Comparison of ENCODE assay signal across 2 cellular contexts in genomic region chr19:52944703-52945493, GRCh38.
TF ChIP-seq lines count a peak whose summit lies in the region.
"Not testable (repeated sequence)": the region's sequence is repeated elsewhere in the genome, so short reads cannot be mapped to it uniquely, and the experiment has no call there.

No MANE protein-coding gene starts in this region.

TF ChIP-seq in WTC11, 78 proteins besides CTCF, POLR2A, EP300 and RAD21:
- 0 out of 2 replicates have a peak, but pooled peaks have one; percentile 36 for TF ChIP-seq GABPB1 (CRISPR knock-in tag; IDR thresholded peaks at IDR 0.05)
TF ChIP-seq in WTC11: peak in this region for 1; not testable (repeated sequence) for 77.

TF ChIP-seq in HepG2, 621 proteins besides CTCF, POLR2A, EP300 and RAD21 (continues in another document):
- TF ChIP-seq REL (CRISPR knock-in tag; conservative IDR thresholded peaks at IDR 0.05) (0 out of 2 replicates have a peak, but pooled peaks have one; percentile 19), RBFOX2 (IDR thresholded peaks at IDR 0.05; ENCODE audit: low read depth, low read length) (0 out of 2 replicates have a peak, but pooled peaks have one; percentile 28), YEATS4 (CRISPR knock-in tag; IDR thresholded peaks at IDR 0.05; ENCODE audit: borderline replicate concordance) (0 out of 2 replicates have a peak, but pooled peaks have one; percentile 37), PITX1 (CRISPR knock-in tag; IDR thresholded peaks at IDR 0.05) (peak; percentile 99), DMAP1 (CRISPR knock-in tag; IDR thresholded peaks at IDR 0.05) (peak; percentile 75), HDAC1 (CRISPR knock-in tag; IDR thresholded peaks at IDR 0.05) (peak; percentile 39; the same call in 1 of the 2 replicates), HMGXB3 (CRISPR knock-in tag; IDR thresholded peaks at IDR 0.05; ENCODE audit: borderline replicate concordance) (0 out of 2 replicates have a peak, but pooled peaks have one; percentile 47), PPARG (CRISPR knock-in tag; conservative IDR thresholded peaks at IDR 0.05) (peak; percentile 50; the same call in 1 of the 2 replicates), ZNF335 (CRISPR knock-in tag; IDR thresholded peaks at IDR 0.05) (peak; percentile 50; the same call in 1 of the 2 replicates), ZNF614 (CRISPR knock-in tag; IDR thresholded peaks at IDR 0.05; ENCODE audit: borderline replicate concordance) (peak; percentile 40; the same call in 1 of the 2 replicates), TGIF2 (CRISPR knock-in tag; IDR thresholded peaks at IDR 0.05) (peak; percentile 66; the same call in 1 of the 2 replicates), HMG20B (CRISPR knock-in tag; conservative IDR thresholded peaks at IDR 0.05) (0 out of 2 replicates have a peak, but pooled peaks have one; percentile 65), FOXK1 (CRISPR knock-in tag; IDR thresholded peaks at IDR 0.05; ENCODE audit: borderline replicate concordance, low read depth) (0 out of 2 replicates have a peak, but pooled peaks have one; percentile 34), TEAD3 (CRISPR knock-in tag; optimal IDR thresholded peaks at IDR 0.05; ENCODE audit: borderline replicate concordance) (peak; percentile 69), FOXA3 (CRISPR knock-in tag; IDR thresholded peaks at IDR 0.05) (peak; percentile 94), FOXP1 (CRISPR knock-in tag; IDR thresholded peaks at IDR 0.05) (peak; percentile 45; the same call in 1 of the 2 replicates), DNMT3B (CRISPR knock-in tag; conservative IDR thresholded peaks at IDR 0.05) (0 out of 2 replicates have a peak, but pooled peaks have one; percentile 32), CEBPG (CRISPR knock-in tag; IDR thresholded peaks at IDR 0.05) (peak; percentile 37; the same call in 1 of the 2 replicates), IKZF5 (CRISPR knock-in tag; IDR thresholded peaks at IDR 0.05) (0 out of 2 replicates have a peak, but pooled peaks have one; percentile 61), GABPB1 (CRISPR knock-in tag; IDR thresholded peaks at IDR 0.05) (peak; percentile 19; the same call in 1 of the 2 replicates), MEF2D (CRISPR knock-in tag; IDR thresholded peaks at IDR 0.05) (0 out of 2 replicates have a peak, but pooled peaks have one; percentile 27), ELF1 (CRISPR knock-in tag; IDR thresholded peaks at IDR 0.05) (peak; percentile 35; the same call in 1 of the 2 replicates), THAP11 (CRISPR knock-in tag; IDR thresholded peaks at IDR 0.05) (0 out of 2 replicates have a peak, but pooled peaks have one; percentile 40), ETV5 (CRISPR knock-in tag; IDR thresholded peaks at IDR 0.05; ENCODE audit: borderline replicate concordance) (peak; percentile 86), KMT2A (CRISPR knock-in tag; IDR thresholded peaks at IDR 0.05) (peak; percentile 48; the same call in 1 of the 2 replicates), TAF1 (CRISPR knock-in tag; IDR thresholded peaks at IDR 0.05) (peak; percentile 49; the same call in 1 of the 2 replicates), GABPA (CRISPR knock-in tag; IDR thresholded peaks at IDR 0.05; ENCODE audit: low read depth) (peak; percentile 49), ZNF317 (CRISPR knock-in tag; IDR thresholded peaks at IDR 0.05) (peak; percentile 65; the same call in 1 of the 2 replicates), ZNF143 (CRISPR knock-in tag; IDR thresholded peaks at IDR 0.05) (peak; percentile 42; the same call in 1 of the 2 replicates), RXRB (CRISPR knock-in tag; IDR thresholded peaks at IDR 0.05; ENCODE audit: borderline replicate concordance) (peak; percentile 71), ERF (CRISPR knock-in tag; IDR thresholded peaks at IDR 0.05) (peak; percentile 53; the same call in 1 of the 2 replicates), MIXL1 (CRISPR knock-in tag; IDR thresholded peaks at IDR 0.05) (peak; percentile 70; the same call in 1 of the 2 replicates), TARDBP (CRISPR knock-in tag; IDR thresholded peaks at IDR 0.05) (peak; percentile 62), RXRA (CRISPR knock-in tag; IDR thresholded peaks at IDR 0.05) (peak; percentile 30; the same call in 1 of the 2 replicates), GATAD2A (CRISPR knock-in tag; IDR thresholded peaks at IDR 0.05) (peak; percentile 65), RARA (CRISPR knock-in tag; IDR thresholded peaks at IDR 0.05) (peak; percentile 25; the same call in 1 of the 2 replicates), FOSL2 (CRISPR knock-in tag; IDR thresholded peaks at IDR 0.05) (peak; percentile 43)
- TF ChIP-seq, protein P1, sequence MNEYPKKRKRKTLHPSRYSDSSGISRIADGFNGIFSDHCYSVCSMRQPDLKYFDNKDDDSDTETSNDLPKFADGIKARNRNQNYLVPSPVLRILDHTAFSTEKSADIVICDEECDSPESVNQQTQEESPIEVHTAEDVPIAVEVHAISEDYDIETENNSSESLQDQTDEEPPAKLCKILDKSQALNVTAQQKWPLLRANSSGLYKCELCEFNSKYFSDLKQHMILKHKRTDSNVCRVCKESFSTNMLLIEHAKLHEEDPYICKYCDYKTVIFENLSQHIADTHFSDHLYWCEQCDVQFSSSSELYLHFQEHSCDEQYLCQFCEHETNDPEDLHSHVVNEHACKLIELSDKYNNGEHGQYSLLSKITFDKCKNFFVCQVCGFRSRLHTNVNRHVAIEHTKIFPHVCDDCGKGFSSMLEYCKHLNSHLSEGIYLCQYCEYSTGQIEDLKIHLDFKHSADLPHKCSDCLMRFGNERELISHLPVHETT (CRISPR knock-in tag; conservative IDR thresholded peaks at IDR 0.05): 0 out of 2 replicates have a peak, but pooled peaks have one; percentile 51
- TF ChIP-seq, protein P2, sequence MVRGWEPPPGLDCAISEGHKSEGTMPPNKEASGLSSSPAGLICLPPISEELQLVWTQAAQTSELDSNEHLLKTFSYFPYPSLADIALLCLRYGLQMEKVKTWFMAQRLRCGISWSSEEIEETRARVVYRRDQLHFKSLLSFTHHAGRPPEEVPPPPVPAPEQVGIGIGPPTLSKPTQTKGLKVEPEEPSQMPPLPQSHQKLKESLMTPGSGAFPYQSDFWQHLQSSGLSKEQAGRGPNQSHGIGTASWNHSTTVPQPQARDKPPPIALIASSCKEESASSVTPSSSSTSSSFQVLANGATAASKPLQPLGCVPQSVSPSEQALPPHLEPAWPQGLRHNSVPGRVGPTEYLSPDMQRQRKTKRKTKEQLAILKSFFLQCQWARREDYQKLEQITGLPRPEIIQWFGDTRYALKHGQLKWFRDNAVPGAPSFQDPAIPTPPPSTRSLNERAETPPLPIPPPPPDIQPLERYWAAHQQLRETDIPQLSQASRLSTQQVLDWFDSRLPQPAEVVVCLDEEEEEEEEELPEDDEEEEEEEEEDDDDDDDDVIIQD (CRISPR knock-in tag; IDR thresholded peaks at IDR 0.05; ENCODE audit: low read depth): peak; percentile 53; the same call in 1 of the 2 replicates
- TF ChIP-seq, protein P3, sequence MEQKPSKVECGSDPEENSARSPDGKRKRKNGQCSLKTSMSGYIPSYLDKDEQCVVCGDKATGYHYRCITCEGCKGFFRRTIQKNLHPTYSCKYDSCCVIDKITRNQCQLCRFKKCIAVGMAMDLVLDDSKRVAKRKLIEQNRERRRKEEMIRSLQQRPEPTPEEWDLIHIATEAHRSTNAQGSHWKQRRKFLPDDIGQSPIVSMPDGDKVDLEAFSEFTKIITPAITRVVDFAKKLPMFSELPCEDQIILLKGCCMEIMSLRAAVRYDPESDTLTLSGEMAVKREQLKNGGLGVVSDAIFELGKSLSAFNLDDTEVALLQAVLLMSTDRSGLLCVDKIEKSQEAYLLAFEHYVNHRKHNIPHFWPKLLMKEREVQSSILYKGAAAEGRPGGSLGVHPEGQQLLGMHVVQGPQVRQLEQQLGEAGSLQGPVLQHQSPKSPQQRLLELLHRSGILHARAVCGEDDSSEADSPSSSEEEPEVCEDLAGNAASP (CRISPR knock-in tag; IDR thresholded peaks at IDR 0.05; ENCODE audit: borderline replicate concordance): peak; percentile 55; the same call in 1 of the 2 replicates
- not testable (repeated sequence) for TF ChIP-seq FOXP1 (IDR thresholded peaks at IDR 0.05); GABPA (IDR thresholded peaks at IDR 0.05; ENCODE audit: low read depth, low read length)
- TF ChIP-seq, protein P4, sequence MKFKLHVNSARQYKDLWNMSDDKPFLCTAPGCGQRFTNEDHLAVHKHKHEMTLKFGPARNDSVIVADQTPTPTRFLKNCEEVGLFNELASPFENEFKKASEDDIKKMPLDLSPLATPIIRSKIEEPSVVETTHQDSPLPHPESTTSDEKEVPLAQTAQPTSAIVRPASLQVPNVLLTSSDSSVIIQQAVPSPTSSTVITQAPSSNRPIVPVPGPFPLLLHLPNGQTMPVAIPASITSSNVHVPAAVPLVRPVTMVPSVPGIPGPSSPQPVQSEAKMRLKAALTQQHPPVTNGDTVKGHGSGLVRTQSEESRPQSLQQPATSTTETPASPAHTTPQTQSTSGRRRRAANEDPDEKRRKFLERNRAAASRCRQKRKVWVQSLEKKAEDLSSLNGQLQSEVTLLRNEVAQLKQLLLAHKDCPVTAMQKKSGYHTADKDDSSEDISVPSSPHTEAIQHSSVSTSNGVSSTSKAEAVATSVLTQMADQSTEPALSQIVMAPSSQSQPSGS (CRISPR knock-in tag; IDR thresholded peaks at IDR 0.05): peak; percentile 56; the same call in 1 of the 2 replicates
- TF ChIP-seq, protein P5, sequence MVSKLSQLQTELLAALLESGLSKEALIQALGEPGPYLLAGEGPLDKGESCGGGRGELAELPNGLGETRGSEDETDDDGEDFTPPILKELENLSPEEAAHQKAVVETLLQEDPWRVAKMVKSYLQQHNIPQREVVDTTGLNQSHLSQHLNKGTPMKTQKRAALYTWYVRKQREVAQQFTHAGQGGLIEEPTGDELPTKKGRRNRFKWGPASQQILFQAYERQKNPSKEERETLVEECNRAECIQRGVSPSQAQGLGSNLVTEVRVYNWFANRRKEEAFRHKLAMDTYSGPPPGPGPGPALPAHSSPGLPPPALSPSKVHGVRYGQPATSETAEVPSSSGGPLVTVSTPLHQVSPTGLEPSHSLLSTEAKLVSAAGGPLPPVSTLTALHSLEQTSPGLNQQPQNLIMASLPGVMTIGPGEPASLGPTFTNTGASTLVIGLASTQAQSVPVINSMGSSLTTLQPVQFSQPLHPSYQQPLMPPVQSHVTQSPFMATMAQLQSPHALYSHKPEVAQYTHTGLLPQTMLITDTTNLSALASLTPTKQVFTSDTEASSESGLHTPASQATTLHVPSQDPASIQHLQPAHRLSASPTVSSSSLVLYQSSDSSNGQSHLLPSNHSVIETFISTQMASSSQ (IDR thresholded peaks at IDR 0.05; ENCODE audit: low read depth): peak; percentile 80
- TF ChIP-seq, protein P5 (CRISPR knock-in tag; IDR thresholded peaks at IDR 0.05; ENCODE audit: borderline replicate concordance): peak; percentile 92
- TF ChIP-seq, protein P6, sequence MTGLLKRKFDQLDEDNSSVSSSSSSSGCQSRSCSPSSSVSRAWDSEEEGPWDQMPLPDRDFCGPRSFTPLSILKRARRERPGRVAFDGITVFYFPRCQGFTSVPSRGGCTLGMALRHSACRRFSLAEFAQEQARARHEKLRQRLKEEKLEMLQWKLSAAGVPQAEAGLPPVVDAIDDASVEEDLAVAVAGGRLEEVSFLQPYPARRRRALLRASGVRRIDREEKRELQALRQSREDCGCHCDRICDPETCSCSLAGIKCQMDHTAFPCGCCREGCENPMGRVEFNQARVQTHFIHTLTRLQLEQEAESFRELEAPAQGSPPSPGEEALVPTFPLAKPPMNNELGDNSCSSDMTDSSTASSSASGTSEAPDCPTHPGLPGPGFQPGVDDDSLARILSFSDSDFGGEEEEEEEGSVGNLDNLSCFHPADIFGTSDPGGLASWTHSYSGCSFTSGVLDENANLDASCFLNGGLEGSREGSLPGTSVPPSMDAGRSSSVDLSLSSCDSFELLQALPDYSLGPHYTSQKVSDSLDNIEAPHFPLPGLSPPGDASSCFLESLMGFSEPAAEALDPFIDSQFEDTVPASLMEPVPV (CRISPR knock-in tag; IDR thresholded peaks at IDR 0.05): 0 out of 2 replicates have a peak, but pooled peaks have one; percentile 26
